Comparison of ENCODE assay signal across 15 cellular contexts in the genomic region with DNA sequence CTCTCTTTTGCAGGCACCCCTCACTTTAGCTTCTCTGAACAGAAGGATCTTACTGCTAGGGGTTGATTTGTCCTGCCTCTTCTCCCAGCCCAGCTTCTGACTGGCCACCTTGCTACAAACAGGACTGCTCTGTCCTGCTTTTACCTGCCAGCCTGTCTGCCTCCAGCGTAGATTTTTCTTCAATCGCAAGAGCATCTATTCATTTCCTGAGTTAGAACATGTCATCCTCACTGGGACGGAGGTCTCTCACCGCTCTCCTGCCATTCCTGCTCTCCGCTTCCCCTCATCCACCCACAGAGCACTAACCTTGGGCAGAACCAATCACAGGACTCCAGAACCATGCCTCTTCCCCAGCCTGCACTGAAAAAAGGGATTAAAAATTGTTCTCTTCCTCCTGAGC. TPM values are rescaled to one million over a fixed set of nuclear protein-coding genes. Genes with fewer than 3 reads are reported as not detected.
A peak's percentile ranks its signal among the peaks of the same experiment; 100 is the strongest.
DNase-seq lines count a peak whose midpoint lies in the region; TF ChIP-seq lines count a peak whose summit lies in the region.
"Had no signal": no experiment of that assay in that cellular context is flagged by ENCODE, and none has a peak within 500 bp of the region (broad histone marks: within the 10 kb centered on the region; RNA-seq: fewer than 3 reads in every experiment).

No MANE protein-coding gene starts in this region.

- H2BK12ac ChIP-seq in mesenchymal stem cell (ENCODE audit: low read length in 2 of 2), result peak overlapping the region in 1 of 2 experiments; percentile 49

- no peak overlapping the region for H3K14ac ChIP-seq in mesenchymal stem cell (ENCODE audit: low read length in 2 of 2)

- H3K79me1 ChIP-seq in mesenchymal stem cell (replicated peaks; ENCODE audit: low read length, poor library complexity, severe bottlenecking), result no peaks in the 10 kb centered on the region

- H3K4me3 ChIP-seq in mesenchymal stem cell (ENCODE audit: insufficient read depth in 1 of 2, low read depth in 1 of 2, low read length in 2 of 2) (no peak overlapping the region), stomach (peak overlapping the region in 3 of 4 donors; percentile 7 to 27 (median 19)), HAP-1 (no peak overlapping the region)
- H3K4me3 ChIP-seq: BLaER1 treated with 17β-estradiol and CSF1 and Interleukin-3, amounts not matched to agents 10 nM and 100 nM had no signal

- 81% methylated on average over 5 of the region's 5 CpGs for WGBS in mesenchymal stem cell
- 36 to 69% (median 41%) methylated on average over 5 of the region's 5 CpGs for WGBS in stomach, 5 donors

- H2AFZ ChIP-seq in mesenchymal stem cell (ENCODE audit: low read depth, low read length), result no peak overlapping the region

- H2AK5ac ChIP-seq in mesenchymal stem cell (ENCODE audit: low read length, severe bottlenecking), result peak overlapping the region; percentile 0

- TF ChIP-seq RAD21 in Ishikawa (IDR thresholded peaks at IDR 0.05; ENCODE audit: low read depth), result no peak

- H3K9me3 ChIP-seq in mesenchymal stem cell (ENCODE audit: control insufficient read depth, low read length) (no peaks in the 10 kb centered on the region), stomach (no peaks in the 10 kb centered on the region), HAP-1 (no peaks in the 10 kb centered on the region)
- H3K9me3 ChIP-seq: BLaER1 treated with 17β-estradiol and CSF1 and Interleukin-3, amounts not matched to agents 10 nM and 100 nM had no signal

- no peak overlapping the region for H4K91ac ChIP-seq in mesenchymal stem cell (ENCODE audit: low read length)

- in situ Hi-C loops in HAP-1 (cut with MboI; ENCODE audit: low sequenced_read_pairs), result loop anchor here (10.0 to 25.0 kb wide), 4 partner anchors 91 to 491 kb away; a partner anchor contains a TSS

- no peak overlapping the region for H2BK120ac ChIP-seq in mesenchymal stem cell (ENCODE audit: low read depth, low read length)

- H3K9ac ChIP-seq in mesenchymal stem cell (ENCODE audit: low read length), result no peak overlapping the region
- H3K9ac ChIP-seq: BLaER1 treated with 17β-estradiol and CSF1 and Interleukin-3, amounts not matched to agents 10 nM and 100 nM had no signal

- H3K27me3 ChIP-seq in mesenchymal stem cell (ENCODE audit: control insufficient read depth in 1 of 2, insufficient read depth in 1 of 2, low read length in 2 of 2) (peaks cover 0 to 28% of the 10 kb centered on the region in 2 experiments), stomach (no peaks in the 10 kb centered on the region), HAP-1 (ENCODE audit: low read depth) (no peaks in the 10 kb centered on the region)

- H3K36me3 ChIP-seq in mesenchymal stem cell (ENCODE audit: control insufficient read depth in 1 of 2, insufficient read depth in 2 of 2, low read depth in 1 of 2, low read length in 2 of 2) (no peaks in the 10 kb centered on the region), stomach (no peaks in the 10 kb centered on the region), HAP-1 (replicated peaks) (no peaks in the 10 kb centered on the region; the same call in 1 of the 2 replicates)
- H3K36me3 ChIP-seq: BLaER1 treated with 17β-estradiol and CSF1 and Interleukin-3, amounts not matched to agents 10 nM and 100 nM had no signal

- no peak for TF ChIP-seq POLR2A in stomach (IDR thresholded peaks at IDR 0.05)

- intact Hi-C loops in stomach (cut with DNase I; ENCODE audit: low total_unique reads), result no loop called here

- no peak overlapping the region for H4K8ac ChIP-seq in mesenchymal stem cell (ENCODE audit: low read length)

- DNase-seq in caudate nucleus (lab: John Stamatoyannopoulos, UW), result peak in 2 of 61 donors; percentile 23 to 71
- no peak for DNase-seq in mesenchymal stem cell
- DNase-seq in stomach, result no peak
- DNase-seq in activated T-cell treated with anti-CD3 and anti-CD28 coated beads, Interleukin-2, amount 50 U/mL, for 48 hours, result no peak
- no peak for DNase-seq in HAP-1 (ENCODE audit: low spot score in 2 of 2)
- DNase-seq in putamen (ENCODE audit: low spot score), result no peak
- DNase-seq: activated CD4-positive, alpha-beta T cell treated with anti-CD3 and anti-CD28 coated beads for 36 hours; activated naive CD4-positive, alpha-beta T cell treated with anti-CD3 and anti-CD28 coated beads, Interleukin-2, amount 50 U/mL, for 16 hours; H7; MV-4-11; SHP77 treated with DMSO at 0.1 percent for 48 hours; stimulated activated CD4-positive, alpha-beta T cell treated with anti-CD3 and anti-CD28 coated beads, Interleukin-4, amount 100 ng/mL, for 24 hours; T-helper 9 cell had no signal

- H2BK5ac ChIP-seq in mesenchymal stem cell (ENCODE audit: low read depth, low read length, poor library complexity, severe bottlenecking), result no peak overlapping the region

- peak overlapping the region; percentile 91 for H3K27ac ChIP-seq in caudate nucleus (ENCODE audit: low read depth, low read length)
- H3K27ac ChIP-seq in mesenchymal stem cell (ENCODE audit: low read length, poor library complexity, severe bottlenecking), result peak overlapping the region; percentile 44
- peak overlapping the region; percentile 79 to 98 (median 94) for H3K27ac ChIP-seq in stomach
- H3K27ac ChIP-seq: BLaER1 treated with 17β-estradiol and CSF1 and Interleukin-3, amounts not matched to agents 10 nM and 100 nM had no signal

- no peak overlapping the region for H3K18ac ChIP-seq in mesenchymal stem cell (ENCODE audit: low read depth in 1 of 2, low read length in 2 of 2)

- H3K4me2 ChIP-seq in mesenchymal stem cell (ENCODE audit: low read length, poor library complexity, severe bottlenecking), result no peak overlapping the region

- H2BK15ac ChIP-seq in mesenchymal stem cell (ENCODE audit: low read depth, poor library complexity, severe bottlenecking), result no peak overlapping the region

- no peak for TF ChIP-seq EP300 in Ishikawa (IDR thresholded peaks at IDR 0.05; ENCODE audit: borderline replicate concordance)
- TF ChIP-seq EP300 in stomach (IDR thresholded peaks at IDR 0.05), result no peak

- TF ChIP-seq CTCF in stomach (IDR thresholded peaks at IDR 0.05), result no peak

- H3K4me1 ChIP-seq in mesenchymal stem cell (ENCODE audit: control insufficient read depth, insufficient read depth, low read depth, low read length) (peaks cover 20% of the 10 kb centered on the region), stomach (peaks cover 31 to 54% (median 48%) of the 10 kb centered on the region in 4 donors), HAP-1 (peaks cover 14% of the 10 kb centered on the region)

- no peak overlapping the region for H3K23ac ChIP-seq in mesenchymal stem cell (ENCODE audit: low read length in 2 of 2)

- no peak overlapping the region for H3K4ac ChIP-seq in mesenchymal stem cell (ENCODE audit: low read depth in 1 of 2, low read length in 2 of 2)

TF ChIP-seq in Ishikawa, 13 proteins besides CTCF, POLR2A, EP300 and RAD21:
- TF ChIP-seq ZBTB7A (IDR thresholded peaks at IDR 0.05; ENCODE audit: low read depth) (0 out of 2 replicates have a peak, but pooled peaks have one; percentile 1), CEBPB (IDR thresholded peaks at IDR 0.05) (no peak), TAF1 (IDR thresholded peaks at IDR 0.05; ENCODE audit: low read depth) (no peak), FOXM1 (IDR thresholded peaks at IDR 0.05; ENCODE audit: borderline replicate concordance, low read depth) (no peak)

RNA-seq across cellular contexts. Expression of a gene that starts 3.5 kb away (rescaled TPM):
- polyA plus RNA-seq in mesenchymal stem cell (2013, experiment 1 of 2), result 59.9 TPM
- polyA plus RNA-seq in mesenchymal stem cell (2013, experiment 2 of 2), result 62.4 TPM
- total RNA-seq in stomach, result 100 to 1,000 TPM; 106 to 507 (median 272) TPM
- polyA plus RNA-seq in stomach, result 100 to 1,000 TPM in 2 of 3 donors, 10 to 100 TPM in 1; 59.9 to 176 (median 109) TPM

Comparison
In these comparisons a context has a peak if more than half of its experiments do, and no peak if none do; other contexts are left out.
1. H3K27ac ChIP-seq: peak in every context shown above with its lines; median percentile 94 in stomach; 91 in caudate nucleus; 44 in mesenchymal stem cell.
2. H3K4me3 ChIP-seq: peak in stomach (3 of 4); none in mesenchymal stem cell (0 of 2) and HAP-1 (single experiment).